8 cellular contexts compared by ENCODE assay signal in the genomic region with DNA sequence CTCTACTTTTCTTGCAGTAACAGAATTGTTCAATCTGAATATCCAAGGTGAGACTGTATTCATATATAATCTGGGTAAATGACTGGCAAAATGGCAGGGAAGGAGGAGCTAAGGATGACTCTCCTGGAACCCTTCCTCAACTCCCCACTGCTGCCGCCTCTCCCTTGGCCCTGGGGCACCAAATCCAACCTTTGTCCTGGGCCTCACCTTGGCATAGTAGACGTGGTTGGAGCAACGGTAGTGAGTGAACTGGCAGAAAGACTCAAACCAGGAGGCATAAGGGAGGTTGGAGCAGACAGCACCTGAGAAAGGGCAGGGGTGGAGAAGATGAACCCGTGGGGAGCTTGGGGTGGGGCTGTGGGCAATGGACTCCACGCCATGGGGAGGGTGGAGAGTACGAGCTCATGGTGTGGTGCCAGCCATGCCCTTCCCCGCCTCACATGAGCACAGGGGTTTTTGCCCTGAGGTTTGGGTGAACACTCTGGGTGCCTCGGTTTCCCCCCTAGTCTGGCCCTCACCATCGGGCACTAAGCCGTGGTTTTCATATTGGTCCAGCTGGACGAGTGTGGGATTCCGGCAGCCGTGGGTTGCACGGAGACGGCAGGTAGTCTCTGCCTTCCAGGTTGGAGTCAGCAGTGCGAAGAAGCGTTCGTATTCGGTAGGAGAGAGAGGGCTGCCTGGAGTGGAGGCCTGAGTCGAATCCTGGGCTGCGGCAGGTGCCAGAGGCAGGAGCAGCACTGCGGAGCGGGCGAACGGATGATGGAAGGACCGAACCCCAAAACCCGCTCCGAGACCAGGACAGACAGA. TPM values are rescaled to one million over a fixed set of nuclear protein-coding genes. Genes with fewer than 3 reads are reported as not detected.
DNase-seq lines count a peak whose midpoint lies in the region; ATAC-seq and TF ChIP-seq lines count a peak whose summit lies in the region.

No MANE protein-coding gene starts in this region.

- H3K4me1 Mint-ChIP-seq in effector memory CD8-positive, alpha-beta T cell (ENCODE audit: low read depth in 2 of 2) = peaks cover 7 to 8% of the 10 kb centered on the region in 2 donors

- H3K9me3 Mint-ChIP-seq in effector memory CD8-positive, alpha-beta T cell = peaks cover 0 to 3% of the 10 kb centered on the region in 2 donors

- H3K9ac ChIP-seq in mucosa of rectum (ENCODE audit: low read depth in 1 of 2, low read length in 2 of 2) = peak overlapping the region; percentile 52 to 53

- H3K4me3 ChIP-seq in mucosa of rectum (ENCODE audit: low read length in 2 of 2) (peak overlapping the region; percentile 49 to 72), uterus (peak overlapping the region; percentile 21 to 37)

- ATAC-seq in Right ventricle myocardium superior (ENCODE audit: poor library complexity) (peak; percentile 16), GM21447 (IDR thresholded peaks at IDR 0.05; ENCODE audit: unreplicated experiment) (no peak)
- ATAC-seq in effector memory CD8-positive, alpha-beta T cell (replicated peaks) = no peak

- H3K36me3 ChIP-seq in mucosa of rectum (ENCODE audit: control insufficient read depth in 2 of 2, insufficient read depth in 2 of 2, low read length in 2 of 2) = peaks cover 12 to 22% of the 10 kb centered on the region in 2 donors
- no peaks in the 10 kb centered on the region for H3K36me3 ChIP-seq in uterus

- no peak for TF ChIP-seq CTCF in uterus (IDR thresholded peaks at IDR 0.05)

- DNase-seq in Right ventricle myocardium superior (peak; percentile 39), cardiac septum (ENCODE audit: low spot score) (no peak), uterus (no peak), NCI-H1694 treated with DMSO at 0.1 percent for 48 hours (lab: John Stamatoyannopoulos, UW) (no peak), NCI-H526 treated with DMSO at 0.1 percent for 48 hours (lab: John Stamatoyannopoulos, UW) (no peak)
- DNase-seq in effector memory CD8-positive, alpha-beta T cell = no peak

- no peak overlapping the region for H3K27ac ChIP-seq in mucosa of rectum (ENCODE audit: low read depth in 2 of 2, low read length in 2 of 2)
- H3K27ac ChIP-seq in uterus = peak overlapping the region; percentile 36 to 48

- peaks cover 43% of the 10 kb centered on the region for H3K36me3 Mint-ChIP-seq in effector memory CD8-positive, alpha-beta T cell (ENCODE audit: insufficient read depth)

- H3K9me3 ChIP-seq in mucosa of rectum (ENCODE audit: control insufficient read depth in 2 of 2, low read length in 2 of 2) (no peaks in the 10 kb centered on the region), uterus (no peaks in the 10 kb centered on the region)

- no peaks in the 10 kb centered on the region for H3K27me3 ChIP-seq in mucosa of rectum (ENCODE audit: control insufficient read depth in 2 of 2, insufficient read depth in 2 of 2, low read length in 2 of 2)
- no peaks in the 10 kb centered on the region for H3K27me3 ChIP-seq in uterus

- TF ChIP-seq POLR2A in uterus (IDR thresholded peaks at IDR 0.05) = no peak

- H3K4me3 Mint-ChIP-seq in effector memory CD8-positive, alpha-beta T cell = peak overlapping the region; percentile 49 to 59

- no peaks in the 10 kb centered on the region for H3K27me3 Mint-ChIP-seq in effector memory CD8-positive, alpha-beta T cell

- intact Hi-C loops in Right ventricle myocardium superior (cut with DNase I) = no loop called here
- intact Hi-C loops in cardiac septum (cut with DNase I) = no loop called here
- intact Hi-C loops in uterus (cut with DNase I; ENCODE audit: low total_unique reads) = no loop called here

- H3K4me1 ChIP-seq in mucosa of rectum (ENCODE audit: control insufficient read depth in 2 of 2, insufficient read depth in 2 of 2, low read length in 2 of 2) (peaks cover 10% of the 10 kb centered on the region in 2 donors), uterus (no peaks in the 10 kb centered on the region)

- peak overlapping the region; percentile 38 to 83 for H3K27ac Mint-ChIP-seq in effector memory CD8-positive, alpha-beta T cell

RNA-seq across cellular contexts. Expression of gene ACRBP, which starts 0.8 kb away (rescaled TPM):
- total RNA-seq in Right ventricle myocardium superior = 0.51 TPM
- 1.6 TPM for total RNA-seq in cardiac septum
- total RNA-seq in uterus = 1 to 10 TPM in 2 of 4 donors, under 1 TPM in 1, not detected in 1; 0.35 to 1.6 (median 1.5) TPM

RNA-seq across cellular contexts. Expression of gene LPAR5, which starts 10.7 kb away (rescaled TPM):
- total RNA-seq in Right ventricle myocardium superior (7.3 TPM), cardiac septum (2.6 TPM), uterus (1 to 10 TPM in 1 of 4 donors, under 1 TPM in 1, not detected in 2; 0.61 to 1.3 TPM)

RNA-seq across cellular contexts. Expression of gene ING4, which starts 16.4 kb away (rescaled TPM):
- total RNA-seq in Right ventricle myocardium superior = 25.3 TPM
- 20.6 TPM for total RNA-seq in cardiac septum
- 100 to 1,000 TPM in 1 of 4 donors, 10 to 100 TPM in 3; 25.2 to 180 (median 62.0) TPM for total RNA-seq in uterus

RNA-seq across cellular contexts. Expression of gene CHD4, which starts 39.3 kb away (rescaled TPM):
- total RNA-seq in Right ventricle myocardium superior (142 TPM), cardiac septum (186 TPM), uterus (100 to 1,000 TPM in 3 of 4 donors, 10 to 100 TPM in 1; 99.4 to 323 (median 247) TPM)

RNA-seq across cellular contexts. Expression of gene ZNF384, which starts 42.7 kb away (rescaled TPM):
- 23.0 TPM for total RNA-seq in Right ventricle myocardium superior
- 32.7 TPM for total RNA-seq in cardiac septum
- total RNA-seq in uterus = 10 to 100 TPM; 13.6 to 71.3 (median 33.1) TPM

Comparison
In these comparisons a context has a peak if more than half of its experiments do, and no peak if none do; other contexts are left out.
1. H3K27ac ChIP-seq: peak in uterus (2 of 2); none in mucosa of rectum (0 of 2).